ENCODE assay signal across 8 cellular contexts in the genomic region with DNA sequence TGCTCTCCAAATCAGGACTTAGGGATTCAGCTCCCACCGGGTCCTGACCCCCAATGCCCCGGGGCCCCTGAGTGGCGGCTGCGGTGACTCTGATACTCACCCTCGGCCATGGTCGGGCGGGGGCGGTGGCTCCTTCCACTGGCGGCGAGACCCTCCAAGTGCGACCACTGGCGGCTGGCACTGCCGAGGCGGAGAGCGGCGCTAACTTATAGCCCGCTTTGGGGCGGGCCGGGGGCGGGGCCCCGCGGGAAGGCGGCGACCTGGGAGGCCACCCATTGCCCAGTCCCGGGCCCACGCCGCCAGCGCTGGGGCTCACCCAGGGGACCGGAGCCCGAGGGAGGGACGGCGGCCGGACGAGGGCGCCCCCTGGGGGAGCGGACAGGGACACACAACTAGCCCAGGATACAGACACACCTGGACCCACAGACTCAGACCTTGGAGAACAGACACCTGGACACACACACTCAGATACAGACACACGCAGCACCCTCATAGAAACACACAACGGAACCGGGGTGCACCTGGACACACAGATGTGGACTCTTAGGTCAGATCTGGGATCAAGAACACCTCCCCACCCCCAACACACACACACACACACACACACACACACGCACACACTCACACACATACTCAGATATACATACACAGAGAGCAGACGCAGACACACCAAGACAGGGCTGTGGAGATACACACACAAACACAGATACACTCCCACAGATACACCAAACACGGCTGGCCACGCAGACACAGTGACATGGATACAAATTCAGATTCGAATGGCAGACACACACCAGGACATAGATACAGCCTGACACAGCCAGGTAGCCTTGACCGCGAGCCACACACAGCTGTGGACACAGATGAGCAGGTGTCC. TPM values are rescaled to one million over a fixed set of nuclear protein-coding genes. Genes with fewer than 3 reads are reported as not detected.
DNase-seq lines count a peak whose midpoint lies in the region; ATAC-seq, FAIRE-seq and TF ChIP-seq lines count a peak whose summit lies in the region.

Gene TGM2, minus strand, starts transcription at position 182 of the 877 bp plus-strand sequence. Its CDS starts 72 bp downstream, at position 110.

- H2AK5ac ChIP-seq in H1 (ENCODE audit: low read depth, low read length), result peak within 1 kb of the TSS; percentile 98; the same call in 1 of the 2 replicates
- no peak within 1 kb of the TSS for H2AK5ac ChIP-seq in mesenchymal stem cell (ENCODE audit: low read length, severe bottlenecking)

- TF ChIP-seq RAD21 in HCT116 (IDR thresholded peaks at IDR 0.05; ENCODE audit: low read depth) (peak; percentile 86), H1 (IDR thresholded peaks at IDR 0.05 in 1 of 2, conservative IDR thresholded peaks at IDR 0.05 in 1 of 2; ENCODE audit: low read depth in 2 of 2, low read length in 2 of 2) (peak; percentile 71 to 79)

- H3K23ac ChIP-seq in H1 (ENCODE audit: insufficient read length) (no peak within 1 kb of the TSS), mesenchymal stem cell (ENCODE audit: low read length in 2 of 2) (no peak within 1 kb of the TSS)

- RAD21 ChIA-PET in HCT116 (lab: Charles Lee; ENCODE audit: low non-redundant PET in 1 of 2, low total read pairs in 2 of 2, uncharacterized antibody in 2 of 2, unreplicated experiment in 2 of 2), result no interaction called here

- H4K20me1 ChIP-seq in HCT116 (ENCODE audit: insufficient read depth) (no peaks in the 10 kb centered on the region), H1 (replicated peaks in 1 of 2; ENCODE audit: control insufficient read depth in 1 of 2, insufficient read depth in 2 of 2, low read length in 2 of 2) (no peaks in the 10 kb centered on the region)

- H3K79me2 ChIP-seq in HCT116 (ENCODE audit: insufficient read depth, low read length), result no peaks in the 10 kb centered on the region
- H3K79me2 ChIP-seq in H1 (ENCODE audit: control insufficient read depth in 1 of 2, insufficient read depth in 2 of 2, low read length in 2 of 2), result no peaks in the 10 kb centered on the region

- POLR2A ChIA-PET in HCT116 (lab: Charles Lee) (no interaction called here), H1 (lab: Charles Lee; ENCODE audit: partially characterized antibody) (no interaction called here)
- POLR2A ChIA-PET in activated CD4-positive, alpha-beta T cell treated with anti-CD3 and anti-CD28 coated beads for 36 hours (lab: Charles Lee), result no interaction called here

- no peak within 1 kb of the TSS for H3K18ac ChIP-seq in H1 (ENCODE audit: extremely low read depth, low read length)
- peak within 1 kb of the TSS; percentile 79 to 97 for H3K18ac ChIP-seq in mesenchymal stem cell (ENCODE audit: low read depth in 1 of 2, low read length in 2 of 2)

- H3K9me3 Mint-ChIP-seq in activated CD4-positive, alpha-beta T cell treated with anti-CD3 and anti-CD28 coated beads for 36 hours (ENCODE audit: low read depth), result no peaks in the 10 kb centered on the region
- no peaks in the 10 kb centered on the region for H3K9me3 Mint-ChIP-seq in stimulated activated memory B cell treated with anti-CD40 and anti-IgM and Interleukin-4, amounts not matched to agents 10 μg/mL and 1 μg/mL and 100 μg/mL, for 72 hours

- 0 out of 2 replicates have a peak within 1 kb of the TSS, but pooled peaks have one; percentile 48 for H2BK20ac ChIP-seq in H1 (ENCODE audit: low read length)

- WGBS in H1 (ENCODE audit: extremely low coverage in 1 of 2, insufficient coverage in 1 of 2, insufficient read length in 1 of 2, insufficient replicate concordance in 2 of 2, low coverage in 1 of 2, low lambda C conversion rate in 2 of 2, missing lambda C conversion rate in 1 of 2), 2 experiments, result 33% methylated on average over 26 of the region's 46 CpGs; no CpG with 5 or more reads in 1 of the 2 experiments
- WGBS in mesenchymal stem cell, result 16% methylated on average over 45 of the region's 46 CpGs

- no peak within 1 kb of the TSS for H2AFZ ChIP-seq in HCT116 (ENCODE audit: low read depth, low read length, poor library complexity, severe bottlenecking)
- H2AFZ ChIP-seq in H1 (ENCODE audit: low read length), result no peak within 1 kb of the TSS; the same call in 1 of the 2 replicates
- peak within 1 kb of the TSS; percentile 8 for H2AFZ ChIP-seq in mesenchymal stem cell (ENCODE audit: low read depth, low read length)

- H3K4me3 ChIP-seq in HCT116 (replicated peaks in 1 of 2; ENCODE audit: low read depth in 1 of 2, low read length in 2 of 2) (peak within 1 kb of the TSS; percentile 41 to 58), H1 (ENCODE audit: extremely low read depth in 1 of 4, insufficient read depth in 2 of 4, low read depth in 3 of 4, low read length in 4 of 4) (peak within 1 kb of the TSS; percentile 15 to 58 (median 16); a peak in 5 of 8 replicates), mesenchymal stem cell (ENCODE audit: insufficient read depth in 1 of 2, low read depth in 1 of 2, low read length in 2 of 2) (peak within 1 kb of the TSS; percentile 47 to 55)

- H3K14ac ChIP-seq in H1 (ENCODE audit: insufficient read length) (no peak within 1 kb of the TSS), mesenchymal stem cell (ENCODE audit: low read length in 2 of 2) (peak within 1 kb of the TSS in 1 of 2 experiments; percentile 84)

- H3K4me1 Mint-ChIP-seq in activated CD4-positive, alpha-beta T cell treated with anti-CD3 and anti-CD28 coated beads for 36 hours, result peaks cover 8% of the 10 kb centered on the region
- H3K4me1 Mint-ChIP-seq in stimulated activated memory B cell treated with anti-CD40 and anti-IgM and Interleukin-4, amounts not matched to agents 10 μg/mL and 1 μg/mL and 100 μg/mL, for 72 hours, result peaks cover 80% of the 10 kb centered on the region

- peak; percentile 96 for ATAC-seq in HCT116
- ATAC-seq in activated CD4-positive, alpha-beta T cell treated with anti-CD3 and anti-CD28 coated beads for 36 hours, result peak; percentile 77
- ATAC-seq in stimulated activated memory B cell treated with anti-CD40 and anti-IgM and Interleukin-4, amounts not matched to agents 10 μg/mL and 1 μg/mL and 100 μg/mL, for 72 hours, result peak; percentile 93

- H3K23me2 ChIP-seq in H1 (ENCODE audit: low read depth, low read length), result peaks cover 4% of the 10 kb centered on the region; the same call in 1 of the 2 replicates

- H3K56ac ChIP-seq in H1 (replicated peaks; ENCODE audit: insufficient read length, low read depth, low read length), result peak within 1 kb of the TSS; percentile 40

- peak within 1 kb of the TSS; percentile 95 for H2BK15ac ChIP-seq in H1 (ENCODE audit: low read length)
- H2BK15ac ChIP-seq in mesenchymal stem cell (ENCODE audit: low read depth, poor library complexity, severe bottlenecking), result no peak within 1 kb of the TSS

- TF ChIP-seq EP300 in H1 (IDR thresholded peaks at IDR 0.05; ENCODE audit: borderline replicate concordance in 1 of 2, low read depth in 2 of 2, low read length in 2 of 2), result no peak

- peaks cover 3% of the 10 kb centered on the region; the same call in 1 of the 2 replicates for H3K4me1 ChIP-seq in ES-I3 (ENCODE audit: insufficient read depth, low read length)
- H3K4me1 ChIP-seq in HCT116 (ENCODE audit: control insufficient read depth in 1 of 2, insufficient read depth in 2 of 2, low read length in 2 of 2), result peaks cover 14 to 33% of the 10 kb centered on the region in 2 experiments; a peak in 3 of 4 replicates
- peaks cover 0 to 2% (median 0%) of the 10 kb centered on the region in 4 experiments; a peak in 1 of 7 replicates for H3K4me1 ChIP-seq in H1 (replicated peaks in 1 of 4; ENCODE audit: control insufficient read depth in 3 of 4, insufficient read depth in 4 of 4, low read length in 3 of 4)
- peaks cover 27% of the 10 kb centered on the region for H3K4me1 ChIP-seq in mesenchymal stem cell (ENCODE audit: control insufficient read depth, insufficient read depth, low read depth, low read length)

- no peak within 1 kb of the TSS for H3K4me3 Mint-ChIP-seq in activated CD4-positive, alpha-beta T cell treated with anti-CD3 and anti-CD28 coated beads for 36 hours
- H3K4me3 Mint-ChIP-seq in stimulated activated memory B cell treated with anti-CD40 and anti-IgM and Interleukin-4, amounts not matched to agents 10 μg/mL and 1 μg/mL and 100 μg/mL, for 72 hours, result peak within 1 kb of the TSS; percentile 73

- peak within 1 kb of the TSS; percentile 46 for H4K91ac ChIP-seq in H1 (replicated peaks; ENCODE audit: insufficient read length, low read length)
- H4K91ac ChIP-seq in mesenchymal stem cell (ENCODE audit: low read length), result peak within 1 kb of the TSS; percentile 55

- TF ChIP-seq CTCF in HCT116 (IDR thresholded peaks at IDR 0.05 in 2 of 3, conservative IDR thresholded peaks at IDR 0.05 in 1 of 3; ENCODE audit: borderline replicate concordance in 1 of 3, insufficient read depth in 1 of 3, low read depth in 2 of 3, low read length in 2 of 3) (peak; percentile 78 to 91 (median 81)), H1 (IDR thresholded peaks at IDR 0.05; ENCODE audit: control extremely low read depth in 1 of 3, insufficient read depth in 1 of 3, low read depth in 1 of 3, low read length in 3 of 3) (peak; percentile 73 to 83 (median 82))

- no peak within 1 kb of the TSS; the same call in 1 of the 2 replicates for H3K27ac ChIP-seq in HCT116 (ENCODE audit: low read depth, low read length)
- no peak within 1 kb of the TSS for H3K27ac ChIP-seq in H1 (ENCODE audit: low read depth, low read length)
- no peak within 1 kb of the TSS for H3K27ac ChIP-seq in mesenchymal stem cell (ENCODE audit: low read length, poor library complexity, severe bottlenecking)

- no peaks in the 10 kb centered on the region for H3K36me3 Mint-ChIP-seq in activated CD4-positive, alpha-beta T cell treated with anti-CD3 and anti-CD28 coated beads for 36 hours (ENCODE audit: low read depth)
- H3K36me3 Mint-ChIP-seq in stimulated activated memory B cell treated with anti-CD40 and anti-IgM and Interleukin-4, amounts not matched to agents 10 μg/mL and 1 μg/mL and 100 μg/mL, for 72 hours, result no peaks in the 10 kb centered on the region

- H3K9me3 ChIP-seq in ES-I3 (ENCODE audit: control insufficient read depth, insufficient read depth, low read length) (no peaks in the 10 kb centered on the region), HCT116 (ENCODE audit: control insufficient read depth in 1 of 2, insufficient read depth in 1 of 2, low read depth in 1 of 2, low read length in 2 of 2) (no peaks in the 10 kb centered on the region), H1 (ENCODE audit: insufficient read depth in 2 of 2, low read depth in 1 of 2, low read length in 1 of 2) (no peaks in the 10 kb centered on the region), mesenchymal stem cell (ENCODE audit: control insufficient read depth, low read length) (no peaks in the 10 kb centered on the region)

- H2BK5ac ChIP-seq in H1 (ENCODE audit: low read depth, low read length) (peak within 1 kb of the TSS; percentile 56; the same call in 1 of the 2 replicates), mesenchymal stem cell (ENCODE audit: low read depth, low read length, poor library complexity, severe bottlenecking) (no peak within 1 kb of the TSS)

- H3K4ac ChIP-seq in H1 (replicated peaks; ENCODE audit: insufficient read length, low read depth, low read length), result no peak within 1 kb of the TSS
- H3K4ac ChIP-seq in mesenchymal stem cell (ENCODE audit: low read depth in 1 of 2, low read length in 2 of 2), result peak within 1 kb of the TSS; percentile 52 to 77

- peaks cover 20% of the 10 kb centered on the region for H3K27me3 Mint-ChIP-seq in activated CD4-positive, alpha-beta T cell treated with anti-CD3 and anti-CD28 coated beads for 36 hours
- H3K27me3 Mint-ChIP-seq in stimulated activated memory B cell treated with anti-CD40 and anti-IgM and Interleukin-4, amounts not matched to agents 10 μg/mL and 1 μg/mL and 100 μg/mL, for 72 hours, result no peaks in the 10 kb centered on the region

- no peaks in the 10 kb centered on the region for H3K36me3 ChIP-seq in ES-I3 (ENCODE audit: insufficient read depth, low read length)
- H3K36me3 ChIP-seq in HCT116 (ENCODE audit: control insufficient read depth in 1 of 2, insufficient read depth in 2 of 2, low read length in 2 of 2), result no peaks in the 10 kb centered on the region
- H3K36me3 ChIP-seq in H1 (ENCODE audit: control insufficient read depth in 2 of 4, insufficient read depth in 4 of 4, low read length in 3 of 4), result no peaks in the 10 kb centered on the region
- no peaks in the 10 kb centered on the region for H3K36me3 ChIP-seq in mesenchymal stem cell (ENCODE audit: control insufficient read depth in 1 of 2, insufficient read depth in 2 of 2, low read depth in 1 of 2, low read length in 2 of 2)

- no peak within 1 kb of the TSS for H3K27ac Mint-ChIP-seq in activated CD4-positive, alpha-beta T cell treated with anti-CD3 and anti-CD28 coated beads for 36 hours
- H3K27ac Mint-ChIP-seq in stimulated activated memory B cell treated with anti-CD40 and anti-IgM and Interleukin-4, amounts not matched to agents 10 μg/mL and 1 μg/mL and 100 μg/mL, for 72 hours, result peak within 1 kb of the TSS; percentile 81

- H2BK12ac ChIP-seq in H1 (ENCODE audit: low read depth, low read length), result peak within 1 kb of the TSS; percentile 92
- H2BK12ac ChIP-seq in mesenchymal stem cell (ENCODE audit: low read length in 2 of 2), result peak within 1 kb of the TSS; percentile 91 to 97

- H3K27me3 ChIP-seq in HCT116 (ENCODE audit: insufficient read depth, low read length), result no peaks in the 10 kb centered on the region
- no peaks in the 10 kb centered on the region; a peak in 2 of 7 replicates for H3K27me3 ChIP-seq in H1 (replicated peaks in 1 of 4; ENCODE audit: control insufficient read depth in 3 of 4, extremely low read depth in 1 of 4, insufficient read depth in 3 of 4, low read length in 3 of 4)
- peaks cover 0 to 5% of the 10 kb centered on the region in 2 experiments for H3K27me3 ChIP-seq in mesenchymal stem cell (ENCODE audit: control insufficient read depth in 1 of 2, insufficient read depth in 1 of 2, low read length in 2 of 2)

- H3K4me2 ChIP-seq in HCT116 (ENCODE audit: low read length) (peak within 1 kb of the TSS; percentile 78), H1 (ENCODE audit: insufficient read depth in 1 of 2, low read depth in 2 of 2, low read length in 2 of 2) (peak within 1 kb of the TSS; percentile 41 to 69), mesenchymal stem cell (ENCODE audit: low read length, poor library complexity, severe bottlenecking) (peak within 1 kb of the TSS; percentile 54)

- no peak for FAIRE-seq in H1 (lab: Jason Lieb, UNC)

- no peaks in the 10 kb centered on the region for H3K9me2 ChIP-seq in HCT116 (ENCODE audit: insufficient read depth)

- no peaks in the 10 kb centered on the region for H3K79me1 ChIP-seq in H1 (ENCODE audit: low read depth, low read length)
- H3K79me1 ChIP-seq in mesenchymal stem cell (replicated peaks; ENCODE audit: low read length, poor library complexity, severe bottlenecking), result no peaks in the 10 kb centered on the region

- H4K5ac ChIP-seq in H1 (ENCODE audit: insufficient read length, low read depth, low read length), result no peak within 1 kb of the TSS

- H2BK120ac ChIP-seq in H1 (replicated peaks; ENCODE audit: low read depth, low read length) (no peak within 1 kb of the TSS), mesenchymal stem cell (ENCODE audit: low read depth, low read length) (peak within 1 kb of the TSS; percentile 80)

- CTCF ChIA-PET in HCT116 (lab: Charles Lee), result interaction anchor here (0.6 to 1.4 kb wide), 3 partner anchors 8 to 92 kb away, joined by 3 to 5 read pairs (median 4); no protein-coding TSS in a partner anchor
- CTCF ChIA-PET in activated CD4-positive, alpha-beta T cell treated with anti-CD3 and anti-CD28 coated beads for 36 hours (lab: Charles Lee), result interaction anchor here (0.6 to 2.5 kb wide), 6 partner anchors 10 to 1733 kb away, joined by 3 to 10 read pairs (median 3); no protein-coding TSS in a partner anchor
- CTCF ChIA-PET in H1 (lab: Charles Lee; ENCODE audit: partially characterized antibody), result interaction anchor here (0.7 to 4.5 kb wide), 26 partner anchors 8 to 260 kb away, joined by 3 to 27 read pairs (median 4); no protein-coding TSS in a partner anchor

- intact Hi-C loops in HCT116 (cut with micrococcal nuclease), result loop anchor here (1.0 to 10.0 kb wide), 3 partner anchors 92 to 601 kb away; no protein-coding TSS in a partner anchor
- intact Hi-C loops in activated CD4-positive, alpha-beta T cell treated with anti-CD3 and anti-CD28 coated beads for 36 hours (cut with DNase I, micrococcal nuclease), result loop anchor here (1.0 to 5.0 kb wide), 5 partner anchors 57 to 601 kb away; no protein-coding TSS in a partner anchor

- DNase-seq in HCT116 (ENCODE audit: low read depth, low spot score) (no peak), NCI-H2227 treated with DMSO at 0.1 percent for 48 hours (lab: John Stamatoyannopoulos, UW) (peak; percentile 36), H1 (ENCODE audit: low read depth in 1 of 2, low spot score in 2 of 2) (peak in 1 of 2 experiments; percentile 79), mesenchymal stem cell (peak; percentile 82), epidermal melanocyte (ENCODE audit: insufficient read length, low spot score) (no peak)
- peak; percentile 68 for DNase-seq in activated CD4-positive, alpha-beta T cell treated with anti-CD3 and anti-CD28 coated beads for 36 hours

- TF ChIP-seq POLR2A in HCT116 (IDR thresholded peaks at IDR 0.05; ENCODE audit: borderline replicate concordance, extremely low read depth, insufficient read depth, insufficient read length) (no peak), H1 (IDR thresholded peaks at IDR 0.05; ENCODE audit: control extremely low read depth in 1 of 2, low read depth in 2 of 2, low read length in 2 of 2) (no peak)

- peak within 1 kb of the TSS; percentile 50; the same call in 1 of the 2 replicates for H3K9ac ChIP-seq in ES-I3 (ENCODE audit: low read depth, low read length)
- H3K9ac ChIP-seq in HCT116 (ENCODE audit: low read length), result peak within 1 kb of the TSS; percentile 29
- H3K9ac ChIP-seq in H1 (replicated peaks in 1 of 4; ENCODE audit: extremely low read depth in 1 of 4, low read depth in 3 of 4, low read length in 3 of 4), result no peak within 1 kb of the TSS
- peak within 1 kb of the TSS; percentile 32 for H3K9ac ChIP-seq in mesenchymal stem cell (ENCODE audit: low read length)

- H4K8ac ChIP-seq in H1 (ENCODE audit: extremely low read depth, insufficient read depth, low read length) (peak within 1 kb of the TSS; percentile 77), mesenchymal stem cell (ENCODE audit: low read length) (peak within 1 kb of the TSS; percentile 54)

- BruUV-seq in HCT116 (replicated peaks; lab: Mats Ljungman, UMichigan), result no TSS peak

RNA-seq across cellular contexts. Expression of gene TGM2, which starts in this region (rescaled TPM):
- 6.1 TPM for total RNA-seq in HCT116 (2021; ENCODE audit: unreplicated experiment)
- polyA plus RNA-seq in HCT116 (2012), result 8.2 and 9.5 TPM in 2 replicates
- under 1 TPM; 0.04 to 0.09 TPM for total RNA-seq in activated CD4-positive, alpha-beta T cell treated with anti-CD3 and anti-CD28 coated beads for 36 hours
- total RNA-seq in H1 (2021; fragmentation: NEBNext Ultra II Directional; extraction: Animal tissue kit (Norgen Biotek cat#: 25700)), result 1.0 and 1.3 TPM in 2 replicates
- 0.86 and 1.5 TPM in 2 replicates for polyA plus RNA-seq in H1 (2011; rRNA removed)
- 0.92 TPM for polyA plus RNA-seq in H1 (2011; cell fraction: cytosol; rRNA removed)
- 1.9 TPM for polyA plus RNA-seq in H1 (2011; cell fraction: nucleus; rRNA removed)
- 0.77 to 1.3 TPM (median 1.1 TPM) in 4 replicates for polyA plus RNA-seq in H1 (2012, experiment 1 of 2)
- 1.0 TPM for polyA plus RNA-seq in H1 (2012, experiment 2 of 2)
- polyA plus RNA-seq in H1 (2013, experiment 1 of 2), result 0.73 TPM
- polyA plus RNA-seq in H1 (2013, experiment 2 of 2), result 0.79 TPM
- 0.50 and 1.8 TPM in 2 replicates for polyA minus RNA-seq in H1 (2011; rRNA and poly(A)+ RNA removed)
- 1.2 TPM for polyA minus RNA-seq in H1 (2011; cell fraction: cytosol; rRNA and poly(A)+ RNA removed)
- 0.90 TPM for polyA minus RNA-seq in H1 (2011; cell fraction: nucleus; rRNA and poly(A)+ RNA removed)
- 537 TPM for polyA plus RNA-seq in mesenchymal stem cell (2013, experiment 1 of 2)
- 530 TPM for polyA plus RNA-seq in mesenchymal stem cell (2013, experiment 2 of 2)

Comparison
In these comparisons a context has a peak if more than half of its experiments do, and no peak if none do; other contexts are left out.
1. Peak in DNase-seq and ATAC-seq in activated CD4-positive, alpha-beta T cell treated with anti-CD3 and anti-CD28 coated beads for 36 hours; RNA of the gene not detected or under 1 TPM.
2. H3K9ac ChIP-seq: peak in ES-I3 (single experiment), HCT116 (single experiment) and mesenchymal stem cell (single experiment); none in H1 (0 of 4).
3. DNase-seq: peak in NCI-H2227 treated with DMSO at 0.1 percent for 48 hours (single experiment) and mesenchymal stem cell (single experiment); none in HCT116 (single experiment) and epidermal melanocyte (single experiment).
4. Peak in every context shown above with its lines, with median percentiles within 50 percentile points of each other: ATAC-seq, H3K4me2 ChIP-seq and H3K4me3 ChIP-seq.